ENCODE assay signal across 8 cellular contexts in genomic region chr16:3611145-3611977, GRCh38. TPM values are rescaled to one million over a fixed set of nuclear protein-coding genes. Genes with fewer than 3 reads are reported as not detected.
A peak's percentile ranks its signal among the peaks of the same experiment; 100 is the strongest.
DNase-seq lines count a peak whose midpoint lies in the region; ATAC-seq and TF ChIP-seq lines count a peak whose summit lies in the region.

Gene SLX4 (minus strand): TSS chr16:3611606. CDS start chr16:3608964, 2,642 bp downstream.

- H3K27me3 ChIP-seq in GM06990 (replicated peaks; ENCODE audit: control insufficient read depth, insufficient read depth, low read length), result no peaks in the 10 kb centered on the region

- no peaks in the 10 kb centered on the region for H3K27me3 Mint-ChIP-seq in activated naive CD4-positive, alpha-beta T cell treated with anti-CD3 and anti-CD28 coated beads for 36 hours (ENCODE audit: low read depth)

- CTCF ChIA-PET in activated naive CD4-positive, alpha-beta T cell treated with anti-CD3 and anti-CD28 coated beads for 36 hours (lab: Charles Lee), result interaction anchor here (1.0 kb wide), 1 partner anchor 46 kb away, joined by 3 read pairs; no protein-coding TSS in a partner anchor

- peaks cover 16% of the 10 kb centered on the region for H3K36me3 Mint-ChIP-seq in activated naive CD4-positive, alpha-beta T cell treated with anti-CD3 and anti-CD28 coated beads for 36 hours (ENCODE audit: low read depth)

- H3K36me3 ChIP-seq in GM06990 (ENCODE audit: control insufficient read depth, insufficient read depth, low read length), result peaks cover 1% of the 10 kb centered on the region
- no peaks in the 10 kb centered on the region; the same call in none of the 2 replicates for H3K36me3 ChIP-seq in SK-N-MC (ENCODE audit: insufficient read depth, low read length)

- H3K4me3 Mint-ChIP-seq in activated naive CD4-positive, alpha-beta T cell treated with anti-CD3 and anti-CD28 coated beads for 36 hours, result peak within 1 kb of the TSS; percentile 100

- DNase-seq in GM06990 (ENCODE audit: extremely low read depth, insufficient read length), result peak; percentile 98
- peak; percentile 16 for DNase-seq in NCI-H1048 (lab: John Stamatoyannopoulos, UW)
- no peak for DNase-seq in SK-N-MC (ENCODE audit: low read depth, low spot score)
- peak; percentile 89 for DNase-seq in activated naive CD4-positive, alpha-beta T cell treated with anti-CD3 and anti-CD28 coated beads for 36 hours
- DNase-seq in globus pallidus (ENCODE audit: low spot score), result peak; percentile 86
- peak in 55 of 56 donors; percentile 4 to 88 (median 74) for DNase-seq in nucleus accumbens (lab: John Stamatoyannopoulos, UW)
- DNase-seq in superior temporal gyrus (ENCODE audit: extremely low spot score), result peak; percentile 89

- H3K4me3 ChIP-seq in GM06990 (replicated peaks; ENCODE audit: low read depth, low read length) (peak within 1 kb of the TSS; percentile 99), SK-N-MC (peak within 1 kb of the TSS; percentile 98)

- H3K4me1 Mint-ChIP-seq in activated naive CD4-positive, alpha-beta T cell treated with anti-CD3 and anti-CD28 coated beads for 36 hours (ENCODE audit: low read depth), result peaks cover 43% of the 10 kb centered on the region

- no peaks in the 10 kb centered on the region for H3K9me3 ChIP-seq in SK-N-MC (ENCODE audit: low read depth, low read length)

- peak within 1 kb of the TSS; percentile 84; the same call in 1 of the 2 replicates for H3K27ac ChIP-seq in SK-N-MC

- intact Hi-C loops in activated naive CD4-positive, alpha-beta T cell treated with anti-CD3 and anti-CD28 coated beads for 36 hours (cut with micrococcal nuclease), result loop anchor here (1.0 to 5.0 kb wide), 6 partner anchors 33 to 641 kb away; partner anchors contain the start of genes CREBBP and TRAP1

- ATAC-seq in HG02588 (IDR thresholded peaks at IDR 0.05; ENCODE audit: unreplicated experiment), result peak; percentile 82

- peak within 1 kb of the TSS; percentile 98 for H3K27ac Mint-ChIP-seq in activated naive CD4-positive, alpha-beta T cell treated with anti-CD3 and anti-CD28 coated beads for 36 hours

- H3K9me3 Mint-ChIP-seq in activated naive CD4-positive, alpha-beta T cell treated with anti-CD3 and anti-CD28 coated beads for 36 hours, result no peaks in the 10 kb centered on the region

- peak within 1 kb of the TSS; percentile 91 for H3K9ac ChIP-seq in SK-N-MC (ENCODE audit: insufficient read length)

- TF ChIP-seq CTCF in GM06990 (IDR thresholded peaks at IDR 0.05; ENCODE audit: insufficient read depth, low read length, poor library complexity, severe bottlenecking), result no peak

RNA-seq across cellular contexts. Expression of gene SLX4, which starts in this region (rescaled TPM):
- total RNA-seq in activated naive CD4-positive, alpha-beta T cell treated with anti-CD3 and anti-CD28 coated beads for 36 hours, result 10 to 100 TPM; 14.0 to 14.1 TPM
